In the genomic region with DNA sequence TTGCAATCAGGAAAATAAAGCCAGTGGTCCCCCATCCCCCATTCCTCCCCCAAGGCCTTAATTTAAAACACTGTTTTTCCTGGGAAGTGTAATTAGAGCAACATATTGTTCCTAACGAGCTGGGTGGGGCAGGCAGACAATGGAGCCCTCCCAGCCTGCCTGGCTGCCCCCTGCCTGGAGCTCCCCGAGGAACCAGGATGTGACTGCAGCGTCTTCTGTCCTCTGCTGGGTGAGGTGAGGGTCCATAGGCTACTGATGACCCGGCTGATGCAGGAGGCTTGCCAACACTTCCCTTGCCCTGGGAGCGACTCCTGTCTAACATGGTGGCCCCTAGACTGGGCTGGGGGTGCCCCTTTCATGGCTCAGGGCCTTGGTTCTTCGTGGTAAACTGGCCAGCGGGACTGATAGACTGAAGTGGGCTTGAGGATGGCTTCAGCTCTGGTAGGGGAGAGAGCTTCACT, we compare ENCODE assay signal across 16 cellular contexts.
DNase-seq lines count a peak whose midpoint lies in the region; ATAC-seq and TF ChIP-seq lines count a peak whose summit lies in the region.
"Had no signal": no experiment of that assay in that cellular context is flagged by ENCODE, and none has a peak within 500 bp of the region (broad histone marks: within the 10 kb centered on the region; RNA-seq: fewer than 3 reads in every experiment).

No MANE protein-coding gene starts in this region.

- no peaks in the 10 kb centered on the region for H3K9me3 ChIP-seq in neural progenitor cell (ENCODE audit: low read depth)
- H3K9me3 ChIP-seq in aorta (ENCODE audit: control insufficient read depth, low read length), result no peaks in the 10 kb centered on the region
- H3K9me3 ChIP-seq: Caco-2, mucosa of descending colon had no signal

- intact Hi-C loops in aorta (cut with DNase I), result no loop called here

- H3F3A ChIP-seq in neural progenitor cell (ENCODE audit: low read depth), result peaks cover 7% of the 10 kb centered on the region

- peaks cover 25% of the 10 kb centered on the region for H3K4me1 ChIP-seq in neural progenitor cell
- no peaks in the 10 kb centered on the region for H3K4me1 ChIP-seq in aorta (ENCODE audit: control insufficient read depth in 1 of 2, insufficient read depth in 2 of 2, low read length in 2 of 2)
- H3K4me1 ChIP-seq: Caco-2 had no signal

- H3K4me1 Mint-ChIP-seq in activated naive CD8-positive, alpha-beta T cell treated with anti-CD3 and anti-CD28 coated beads, Interleukin-2, amount 10 ng/mL, durations not matched to agents 7 days and 5 days, result peaks cover 28% of the 10 kb centered on the region
- H3K4me1 Mint-ChIP-seq in activated naive CD8-positive, alpha-beta T cell treated with anti-CD3 and anti-CD28 coated beads, Interleukin-2, amount 50 U/mL, for 24 hours, result peaks cover 6% of the 10 kb centered on the region
- H3K4me1 Mint-ChIP-seq in endothelial cell (ENCODE audit: unreplicated experiment) (peaks cover 89% of the 10 kb centered on the region), neural progenitor cell (peaks cover 23% of the 10 kb centered on the region)

- no peaks in the 10 kb centered on the region for H3K79me2 ChIP-seq in neural progenitor cell (ENCODE audit: low read depth)
- H3K79me2 ChIP-seq: parathyroid adenoma had no signal

- ATAC-seq in activated naive CD8-positive, alpha-beta T cell treated with anti-CD3 and anti-CD28 coated beads, Interleukin-2, amount 10 ng/mL, durations not matched to agents 7 days and 5 days (ENCODE audit: low read depth), result no peak
- no peak for ATAC-seq in activated naive CD8-positive, alpha-beta T cell treated with anti-CD3 and anti-CD28 coated beads, Interleukin-2, amount 50 U/mL, for 24 hours
- ATAC-seq in aorta (ENCODE audit: low FRiP score) (no peak), HG03521 (IDR thresholded peaks at IDR 0.05; ENCODE audit: unreplicated experiment) (no peak), HG02642 (IDR thresholded peaks at IDR 0.05; ENCODE audit: poor library complexity, unreplicated experiment) (no peak)
- ATAC-seq: activated naive CD4-positive, alpha-beta T cell treated with anti-CD3 and anti-CD28 coated beads, Interleukin-2, amount 50 U/mL, for 72 hours; mucosa of descending colon had no signal

- no peaks in the 10 kb centered on the region for H3K27me3 ChIP-seq in neural progenitor cell
- no peaks in the 10 kb centered on the region for H3K27me3 ChIP-seq in aorta (ENCODE audit: control insufficient read depth in 1 of 2, insufficient read depth in 2 of 2, low read length in 1 of 2)
- H3K27me3 ChIP-seq: cardiac muscle cell had no signal

- no peaks in the 10 kb centered on the region for H4K20me1 ChIP-seq in neural progenitor cell (ENCODE audit: low read depth)

- no peak overlapping the region for H3K9ac ChIP-seq in neural progenitor cell
- H3K9ac ChIP-seq: parathyroid adenoma had no signal

- H3K27me3 Mint-ChIP-seq in activated naive CD8-positive, alpha-beta T cell treated with anti-CD3 and anti-CD28 coated beads, Interleukin-2, amount 10 ng/mL, durations not matched to agents 7 days and 5 days, result peaks cover 12% of the 10 kb centered on the region
- peaks cover 9% of the 10 kb centered on the region for H3K27me3 Mint-ChIP-seq in activated naive CD8-positive, alpha-beta T cell treated with anti-CD3 and anti-CD28 coated beads, Interleukin-2, amount 50 U/mL, for 24 hours
- H3K27me3 Mint-ChIP-seq in endothelial cell (ENCODE audit: unreplicated experiment) (peaks cover 50% of the 10 kb centered on the region), neural progenitor cell (ENCODE audit: insufficient read depth, low read depth) (peaks cover 6% of the 10 kb centered on the region)

- peak; percentile 10 for DNase-seq in activated naive CD8-positive, alpha-beta T cell treated with anti-CD3 and anti-CD28 coated beads, Interleukin-2, amount 10 ng/mL, durations not matched to agents 7 days and 5 days
- DNase-seq in activated naive CD8-positive, alpha-beta T cell treated with anti-CD3 and anti-CD28 coated beads, Interleukin-2, amount 50 U/mL, for 24 hours, result no peak
- DNase-seq in endothelial cell (ENCODE audit: low spot score) (peak; percentile 3), neural progenitor cell (ENCODE audit: low spot score) (no peak), aorta (peak; percentile 30 to 60), GF-D8 (lab: John Stamatoyannopoulos, UW) (no peak)
- DNase-seq: NCI-H187, PC-9 had no signal

- TF ChIP-seq CTCF in endothelial cell (IDR thresholded peaks at IDR 0.05; ENCODE audit: unreplicated experiment) (no peak), neural progenitor cell (IDR thresholded peaks at IDR 0.05) (no peak)

- peak overlapping the region; percentile 54 for H3K4me2 ChIP-seq in neural progenitor cell
- H3K4me2 ChIP-seq: PC-9 had no signal

- H3K9me3 Mint-ChIP-seq in activated naive CD8-positive, alpha-beta T cell treated with anti-CD3 and anti-CD28 coated beads, Interleukin-2, amount 10 ng/mL, durations not matched to agents 7 days and 5 days, result no peaks in the 10 kb centered on the region
- H3K9me3 Mint-ChIP-seq in activated naive CD8-positive, alpha-beta T cell treated with anti-CD3 and anti-CD28 coated beads, Interleukin-2, amount 50 U/mL, for 24 hours, result no peaks in the 10 kb centered on the region
- H3K9me3 Mint-ChIP-seq in endothelial cell (ENCODE audit: unreplicated experiment), result no peaks in the 10 kb centered on the region
- H3K9me3 Mint-ChIP-seq in neural progenitor cell, result no peaks in the 10 kb centered on the region
- H3K9me3 Mint-ChIP-seq: activated naive CD4-positive, alpha-beta T cell treated with anti-CD3 and anti-CD28 coated beads, Interleukin-2, amount 50 U/mL, for 72 hours had no signal

- no peak overlapping the region for H3K4me3 Mint-ChIP-seq in activated naive CD8-positive, alpha-beta T cell treated with anti-CD3 and anti-CD28 coated beads, Interleukin-2, amount 10 ng/mL, durations not matched to agents 7 days and 5 days
- no peak overlapping the region for H3K4me3 Mint-ChIP-seq in activated naive CD8-positive, alpha-beta T cell treated with anti-CD3 and anti-CD28 coated beads, Interleukin-2, amount 50 U/mL, for 24 hours
- H3K4me3 Mint-ChIP-seq in endothelial cell (ENCODE audit: unreplicated experiment), result peak overlapping the region; percentile 62
- H3K4me3 Mint-ChIP-seq in neural progenitor cell, result peak overlapping the region; percentile 34

- no peaks in the 10 kb centered on the region for H3K36me3 ChIP-seq in neural progenitor cell
- H3K36me3 ChIP-seq in aorta (ENCODE audit: control insufficient read depth in 1 of 2, insufficient read depth in 2 of 2, low read length in 1 of 2), result no peaks in the 10 kb centered on the region
- H3K36me3 ChIP-seq: cardiac muscle cell had no signal

- no peak overlapping the region for H3K27ac Mint-ChIP-seq in activated naive CD8-positive, alpha-beta T cell treated with anti-CD3 and anti-CD28 coated beads, Interleukin-2, amount 10 ng/mL, durations not matched to agents 7 days and 5 days
- H3K27ac Mint-ChIP-seq in activated naive CD8-positive, alpha-beta T cell treated with anti-CD3 and anti-CD28 coated beads, Interleukin-2, amount 50 U/mL, for 24 hours, result no peak overlapping the region
- H3K27ac Mint-ChIP-seq in endothelial cell (ENCODE audit: unreplicated experiment) (peak overlapping the region; percentile 92), neural progenitor cell (no peak overlapping the region)
- H3K27ac Mint-ChIP-seq: activated naive CD4-positive, alpha-beta T cell treated with anti-CD3 and anti-CD28 coated beads, Interleukin-2, amount 50 U/mL, for 72 hours had no signal

- POLR2A ChIA-PET in activated naive CD8-positive, alpha-beta T cell treated with anti-CD3 and anti-CD28 coated beads, Interleukin-2, amount 10 ng/mL, durations not matched to agents 7 days and 5 days (lab: Charles Lee), result no interaction called here

- WGBS in aorta, 2 donors, result 89 to 93% methylated on average over 7 of the region's 7 CpGs

- peak overlapping the region; percentile 71 for H2AFZ ChIP-seq in neural progenitor cell (replicated peaks)
- H2AFZ ChIP-seq: parathyroid adenoma, PC-9 had no signal

- no peaks in the 10 kb centered on the region for H3K36me3 Mint-ChIP-seq in activated naive CD8-positive, alpha-beta T cell treated with anti-CD3 and anti-CD28 coated beads, Interleukin-2, amount 10 ng/mL, durations not matched to agents 7 days and 5 days
- no peaks in the 10 kb centered on the region for H3K36me3 Mint-ChIP-seq in activated naive CD8-positive, alpha-beta T cell treated with anti-CD3 and anti-CD28 coated beads, Interleukin-2, amount 50 U/mL, for 24 hours (ENCODE audit: low read depth)
- H3K36me3 Mint-ChIP-seq in endothelial cell (ENCODE audit: low read depth, unreplicated experiment), result peaks cover 61% of the 10 kb centered on the region
- no peaks in the 10 kb centered on the region for H3K36me3 Mint-ChIP-seq in neural progenitor cell
- H3K36me3 Mint-ChIP-seq: activated naive CD4-positive, alpha-beta T cell treated with anti-CD3 and anti-CD28 coated beads, Interleukin-2, amount 50 U/mL, for 72 hours had no signal

- H3K27ac ChIP-seq in neural progenitor cell (no peak overlapping the region), aorta (ENCODE audit: low read depth in 1 of 2, low read length in 2 of 2) (no peak overlapping the region)
- H3K27ac ChIP-seq: cardiac muscle cell, parathyroid adenoma, PC-9, VCaP had no signal

- H3K4me3 ChIP-seq in neural progenitor cell (no peak overlapping the region), aorta (ENCODE audit: low read length in 2 of 2) (no peak overlapping the region)
- H3K4me3 ChIP-seq: cardiac muscle cell, mucosa of descending colon, PC-9 had no signal

Comparison
In these comparisons a context has a peak if more than half of its experiments do, and no peak if none do; other contexts are left out.
1. DNase-seq: peak in activated naive CD8-positive, alpha-beta T cell treated with anti-CD3 and anti-CD28 coated beads, Interleukin-2, amount 10 ng/mL, durations not matched to agents 7 days and 5 days (single experiment), endothelial cell (single experiment) and aorta (2 of 2); none in activated naive CD8-positive, alpha-beta T cell treated with anti-CD3 and anti-CD28 coated beads, Interleukin-2, amount 50 U/mL, for 24 hours (single experiment), neural progenitor cell (single experiment) and GF-D8 (single experiment).
2. H3K4me3 Mint-ChIP-seq: peak in endothelial cell (single experiment) and neural progenitor cell (single experiment); none in activated naive CD8-positive, alpha-beta T cell treated with anti-CD3 and anti-CD28 coated beads, Interleukin-2, amount 10 ng/mL, durations not matched to agents 7 days and 5 days (single experiment) and activated naive CD8-positive, alpha-beta T cell treated with anti-CD3 and anti-CD28 coated beads, Interleukin-2, amount 50 U/mL, for 24 hours (single experiment).